In the genomic region with DNA sequence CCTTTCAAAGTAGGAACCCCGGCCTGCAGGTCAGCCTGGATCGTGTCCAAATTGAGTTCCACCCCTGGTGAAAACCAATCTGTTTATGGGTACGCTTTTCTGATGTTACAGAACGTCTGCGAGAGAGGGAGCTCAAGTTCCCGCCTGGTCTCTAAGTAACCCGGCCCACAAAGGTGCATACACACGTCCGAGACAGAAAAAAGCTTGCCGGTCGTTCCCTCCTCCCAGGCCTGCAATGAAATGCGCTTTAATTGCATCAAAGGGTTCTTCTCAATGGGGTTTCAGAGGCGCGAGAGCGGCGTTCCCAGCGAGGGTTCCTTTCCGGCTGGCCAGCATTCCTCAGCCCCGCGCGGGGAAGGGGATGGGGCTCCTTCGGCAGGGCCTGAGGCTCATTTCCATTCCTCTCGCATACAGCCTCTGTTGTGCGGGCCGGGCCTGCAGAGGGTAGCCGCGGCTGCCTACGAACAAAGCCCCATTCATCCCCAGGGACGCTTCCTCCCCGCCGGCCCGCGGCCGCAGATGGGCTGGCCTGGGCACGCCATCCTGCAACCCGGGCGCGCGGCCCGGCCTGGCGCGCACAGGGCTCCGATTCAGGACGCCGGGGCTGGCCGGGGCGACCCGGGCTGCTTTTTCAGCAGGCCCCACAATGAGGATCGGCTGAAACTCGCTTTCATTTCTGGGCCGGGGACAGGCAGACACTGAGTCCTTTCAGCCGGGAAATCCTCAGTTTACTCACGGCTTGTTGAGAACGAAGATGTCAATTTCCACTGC, we compare ENCODE assay signal across 8 cellular contexts.
DNase-seq lines count a peak whose midpoint lies in the region; ATAC-seq lines count a peak whose summit lies in the region.

No MANE protein-coding gene starts in this region.

- H3K4me3 Mint-ChIP-seq in central memory CD8-positive, alpha-beta T cell, result peak overlapping the region; percentile 73
- peak overlapping the region; percentile 77 to 84 (median 81) for H3K4me3 Mint-ChIP-seq in immature natural killer cell

- H3K4me1 Mint-ChIP-seq in central memory CD8-positive, alpha-beta T cell, result peaks cover 23% of the 10 kb centered on the region
- peaks cover 20 to 41% of the 10 kb centered on the region in 2 donors for H3K4me1 Mint-ChIP-seq in immature natural killer cell

- H3K9me3 Mint-ChIP-seq in central memory CD8-positive, alpha-beta T cell, result no peaks in the 10 kb centered on the region
- H3K9me3 Mint-ChIP-seq in immature natural killer cell, result peaks cover 0 to 2% (median 0%) of the 10 kb centered on the region in 6 donors

- DNase-seq in EH (ENCODE audit: low read depth) (peak; percentile 71), RKO (ENCODE audit: low spot score) (peak; percentile 92), immature natural killer cell (peak; percentile 4 to 27 (median 21)), skeletal muscle cell (ENCODE audit: low read depth) (peak; percentile 39), MV-4-11 (lab: John Stamatoyannopoulos, UW) (no peak)
- peak in 1 of 2 donors; percentile 11 for DNase-seq in central memory CD8-positive, alpha-beta T cell (ENCODE audit: low spot score in 2 of 2)

- H3K4me3 ChIP-seq in skeletal muscle cell (ENCODE audit: low read depth, low read length), result peak overlapping the region; percentile 43

- ATAC-seq in GM19467 (IDR thresholded peaks at IDR 0.05; ENCODE audit: unreplicated experiment) (peak; percentile 57), HG03469 (IDR thresholded peaks at IDR 0.05; ENCODE audit: unreplicated experiment) (peak; percentile 32)
- peak; percentile 64 for ATAC-seq in central memory CD8-positive, alpha-beta T cell (replicated peaks; ENCODE audit: extremely low read depth, poor library complexity, severe bottlenecking)

- H3K27ac Mint-ChIP-seq in central memory CD8-positive, alpha-beta T cell (ENCODE audit: low read depth), result peak overlapping the region; percentile 38
- H3K27ac Mint-ChIP-seq in immature natural killer cell, result peak overlapping the region in 2 of 6 donors; percentile 12 to 73

- peaks cover 2% of the 10 kb centered on the region for H3K36me3 Mint-ChIP-seq in central memory CD8-positive, alpha-beta T cell (ENCODE audit: insufficient read depth)
- no peaks in the 10 kb centered on the region for H3K36me3 Mint-ChIP-seq in immature natural killer cell

- H3K27me3 Mint-ChIP-seq in central memory CD8-positive, alpha-beta T cell, result peaks cover 11% of the 10 kb centered on the region
- peaks cover 4 to 31% (median 7%) of the 10 kb centered on the region in 3 donors for H3K27me3 Mint-ChIP-seq in immature natural killer cell (ENCODE audit: low read depth in 3 of 3)
